In genomic region chr9:21609506-21609905, GRCh38 we compare ENCODE assay signal across 1 cellular context.
TF ChIP-seq lines count a peak whose summit lies in the region.

No MANE protein-coding gene starts in this region.

TF ChIP-seq in A549, 52 proteins besides CTCF, POLR2A, EP300 and RAD21 (continued from another document):
- no peak for TF ChIP-seq ATOH8 (CRISPR knock-in tag; IDR thresholded peaks at IDR 0.05; ENCODE audit: low read depth)
- TF ChIP-seq, protein P1, sequence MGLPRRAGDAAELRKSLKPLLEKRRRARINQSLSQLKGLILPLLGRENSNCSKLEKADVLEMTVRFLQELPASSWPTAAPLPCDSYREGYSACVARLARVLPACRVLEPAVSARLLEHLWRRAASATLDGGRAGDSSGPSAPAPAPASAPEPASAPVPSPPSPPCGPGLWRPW (IDR thresholded peaks at IDR 0.05) = no peak
- no peak for TF ChIP-seq ELK1 (IDR thresholded peaks at IDR 0.05; ENCODE audit: low read depth, low read length)
- no peak for TF ChIP-seq TFCP2L1 (CRISPR knock-in tag; IDR thresholded peaks at IDR 0.05)
- TF ChIP-seq RCOR1 (IDR thresholded peaks at IDR 0.05; ENCODE audit: low read depth, low read length) = no peak
- TF ChIP-seq TP53 (CRISPR knock-in tag; IDR thresholded peaks at IDR 0.05) = no peak
- TF ChIP-seq GATA3 (IDR thresholded peaks at IDR 0.05; ENCODE audit: borderline replicate concordance) = no peak
- TF ChIP-seq EHF (CRISPR knock-in tag; IDR thresholded peaks at IDR 0.05) = no peak
- no peak for TF ChIP-seq E2F6 (IDR thresholded peaks at IDR 0.05; ENCODE audit: borderline replicate concordance, low read depth)
- TF ChIP-seq RNF2 (IDR thresholded peaks at IDR 0.05; ENCODE audit: borderline replicate concordance, low read depth) = no peak
- TF ChIP-seq JUN (IDR thresholded peaks at IDR 0.05) = no peak
- no peak for TF ChIP-seq PHF8 (IDR thresholded peaks at IDR 0.05; ENCODE audit: borderline replicate concordance, low read depth)
